15 cellular contexts compared by ENCODE assay signal in the genomic region with DNA sequence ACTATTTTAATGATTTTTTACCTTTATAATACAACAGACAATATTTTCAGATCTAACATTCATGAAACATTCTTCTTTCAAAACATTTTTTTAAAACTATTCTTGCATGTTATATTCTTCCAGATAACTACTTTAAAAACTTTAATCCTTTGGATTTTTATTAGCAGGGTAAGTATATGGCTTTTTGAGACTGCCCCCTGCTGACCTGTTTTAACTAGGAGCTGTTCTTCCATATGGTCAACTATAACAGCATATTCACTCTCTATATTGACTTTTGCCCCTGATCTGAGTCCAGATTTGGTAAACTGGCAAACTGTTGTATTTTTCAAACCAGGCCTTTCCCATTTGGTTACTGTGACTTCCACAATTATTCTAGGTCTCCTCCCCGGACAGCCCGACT. TPM values are rescaled to one million over a fixed set of nuclear protein-coding genes. Genes with fewer than 3 reads are reported as not detected.
A peak's percentile ranks its signal among the peaks of the same experiment; 100 is the strongest.
DNase-seq lines count a peak whose midpoint lies in the region; FAIRE-seq and TF ChIP-seq lines count a peak whose summit lies in the region.
"Had no signal": no experiment of that assay in that cellular context is flagged by ENCODE, and none has a peak within 500 bp of the region (broad histone marks: within the 10 kb centered on the region; RNA-seq: fewer than 3 reads in every experiment).

No MANE protein-coding gene starts in this region.

- peaks cover 26% of the 10 kb centered on the region for H3K36me3 Mint-ChIP-seq in mesothelial cell of epicardium

- H3K27me3 ChIP-seq in suprapubic skin, result no peaks in the 10 kb centered on the region
- H3K27me3 ChIP-seq: MG63, stomach had no signal

- no peak for TF ChIP-seq POLR2A in suprapubic skin (IDR thresholded peaks at IDR 0.05)

- FAIRE-seq in D721Med (lab: Jason Lieb, UNC), result no peak

- TF ChIP-seq EP300 in suprapubic skin (IDR thresholded peaks at IDR 0.05), result no peak

- peaks cover under 1% of the 10 kb centered on the region for H3K4me1 ChIP-seq in suprapubic skin
- H3K4me1 ChIP-seq: stomach had no signal

- H3K4me3 ChIP-seq in AG04449 (ENCODE audit: low read depth, low read length) (no peak overlapping the region), fibroblast of villous mesenchyme (ENCODE audit: low read depth, low read length) (no peak overlapping the region), suprapubic skin (no peak overlapping the region)
- H3K4me3 ChIP-seq: MG63, stomach had no signal

- WGBS in suprapubic skin, result 98% methylated on average over 2 of the region's 2 CpGs

- CTCF ChIA-PET in AG04449 (lab: Yijun Ruan, JAX), result interaction anchor here (1.3 to 4.6 kb wide), 6 partner anchors 9 to 1244 kb away, joined by 3 to 36 read pairs (median 6); no protein-coding TSS in a partner anchor

- H3K27me3 Mint-ChIP-seq in mesothelial cell of epicardium (ENCODE audit: low read depth), result no peaks in the 10 kb centered on the region
- H3K27me3 Mint-ChIP-seq: brain had no signal

- no peaks in the 10 kb centered on the region for H3K4me1 Mint-ChIP-seq in mesothelial cell of epicardium

- no peak overlapping the region for H3K27ac Mint-ChIP-seq in mesothelial cell of epicardium
- H3K27ac Mint-ChIP-seq: brain had no signal

- TF ChIP-seq CTCF in AG04449 (IDR thresholded peaks at IDR 0.05; ENCODE audit: insufficient read depth, low read length, missing control alignments), result peak; percentile 11
- TF ChIP-seq CTCF in GM12873 (IDR thresholded peaks at IDR 0.05; ENCODE audit: insufficient read depth, low read depth, low read length, missing control alignments), result peak; percentile 14
- 0 out of 2 replicates have a peak, but pooled peaks have one; percentile 36 for TF ChIP-seq CTCF in VCaP (conservative IDR thresholded peaks at IDR 0.05)
- TF ChIP-seq CTCF in fibroblast of villous mesenchyme (IDR thresholded peaks at IDR 0.05; ENCODE audit: insufficient read depth, low read depth, low read length), result peak; percentile 40
- TF ChIP-seq CTCF in mesothelial cell of epicardium (IDR thresholded peaks at IDR 0.05; ENCODE audit: unreplicated experiment), result no peak
- no peak for TF ChIP-seq CTCF in suprapubic skin (IDR thresholded peaks at IDR 0.05)
- TF ChIP-seq CTCF in D721Med (IDR thresholded peaks at IDR 0.05; ENCODE audit: insufficient read depth, missing control alignments), result no peak

- DNase-seq in AG04449 (ENCODE audit: low read depth, low spot score) (no peak), fibroblast of villous mesenchyme (ENCODE audit: low read depth) (peak; percentile 11), mesothelial cell of epicardium (ENCODE audit: low spot score in 2 of 2, unreplicated experiment in 2 of 2) (no peak), suprapubic skin (ENCODE audit: low spot score in 2 of 2) (no peak), D721Med (ENCODE audit: insufficient read length, low spot score) (no peak), mucosa of gallbladder (ENCODE audit: low spot score) (no peak)
- DNase-seq: C1 segment of cervical spinal cord, MG63, NCI-H2227 treated with DMSO at 0.1 percent for 48 hours, right cardiac atrium, stomach had no signal

- H3K4me3 Mint-ChIP-seq in mesothelial cell of epicardium, result no peak overlapping the region
- H3K4me3 Mint-ChIP-seq: brain had no signal

- H3K36me3 ChIP-seq in suprapubic skin, result peaks cover 31% of the 10 kb centered on the region

- H3K9me3 Mint-ChIP-seq in mesothelial cell of epicardium, result no peaks in the 10 kb centered on the region
- H3K9me3 Mint-ChIP-seq: brain had no signal

- H3K27ac ChIP-seq in VCaP (no peak overlapping the region), suprapubic skin (no peak overlapping the region)
- H3K27ac ChIP-seq: HL-60, stomach had no signal

- POLR2A ChIA-PET in AG04449 (lab: Yijun Ruan, JAX), result no interaction called here

- no peaks in the 10 kb centered on the region for H3K9me3 ChIP-seq in suprapubic skin
- H3K9me3 ChIP-seq: MG63, stomach had no signal

RNA-seq across cellular contexts. Expression of gene ZNF18, which starts 16.5 kb away (rescaled TPM):
- total RNA-seq in fibroblast of villous mesenchyme, result 9.7 and 10.4 TPM in 2 replicates
- 9.8 to 11.1 TPM (median 10.1 TPM) in 3 replicates for total RNA-seq in mesothelial cell of epicardium
- total RNA-seq in suprapubic skin, result 10 to 100 TPM in 3 of 4 donors, 1 to 10 TPM in 1; 8.3 to 16.6 (median 11.4) TPM
- total RNA-seq in mucosa of gallbladder, result 9.0 TPM

RNA-seq across cellular contexts. Expression of gene MAP2K4, which starts 39.9 kb away (rescaled TPM):
- total RNA-seq in fibroblast of villous mesenchyme (26.1 and 39.3 TPM in 2 replicates), mesothelial cell of epicardium (57.5 to 58.7 TPM (median 57.9 TPM) in 3 replicates), suprapubic skin (10 to 100 TPM; 29.3 to 35.7 (median 32.3) TPM), mucosa of gallbladder (27.9 TPM)

Comparison
In these comparisons a context has a peak if more than half of its experiments do, and no peak if none do; other contexts are left out.
1. CTCF ChIP-seq: peak in AG04449 (single experiment), GM12873 (single experiment), VCaP (single experiment) and fibroblast of villous mesenchyme (single experiment); none in mesothelial cell of epicardium (single experiment), suprapubic skin (0 of 2) and D721Med (single experiment).